21 cellular contexts compared by ENCODE assay signal in genomic region chr6:82571431-82571830, GRCh38.
"Had no signal": no experiment of that assay in that cellular context is flagged by ENCODE, and none has a peak within 500 bp of the region (broad histone marks: within the 10 kb centered on the region; RNA-seq: fewer than 3 reads in every experiment).

No MANE protein-coding gene starts in this region.

- H3K27ac ChIP-seq: ascending aorta, body of pancreas, WERI-Rb-1 had no signal

- DNase-seq: activated CD4-positive, alpha-beta T cell treated with anti-CD3 and anti-CD28 coated beads for 4 hours; activated CD4-positive, alpha-beta T cell treated with anti-CD3 and anti-CD28 coated beads, Interleukin-2, amount 50 U/mL, for 4 hours; activated CD8-positive, alpha-beta memory T cell treated with anti-CD3 and anti-CD28 coated beads, Interleukin-2, amount 50 U/mL, for 48 hours; activated CD8-positive, alpha-beta T cell treated with anti-CD3 and anti-CD28 coated beads, Interleukin-2, amount 10 ng/mL, durations not matched to agents 7 days and 5 days; activated T-cell treated with anti-CD3 and anti-CD28 coated beads, Interleukin-2, amount 50 U/mL, for 1 hour; body of pancreas; central memory CD4-positive, alpha-beta T cell; Kasumi-1; NCI-H1092; NCI-H1417; NCI-H1930; NCI-H2107; NCI-H2171 treated with DMSO at 0.1 percent for 48 hours; NCI-H226; NCI-H510A treated with DMSO at 0.1 percent for 48 hours; NCI-H82; SJCRH30; SK-N-SH; T-helper 1 cell; WERI-Rb-1 had no signal
